In the genomic region with DNA sequence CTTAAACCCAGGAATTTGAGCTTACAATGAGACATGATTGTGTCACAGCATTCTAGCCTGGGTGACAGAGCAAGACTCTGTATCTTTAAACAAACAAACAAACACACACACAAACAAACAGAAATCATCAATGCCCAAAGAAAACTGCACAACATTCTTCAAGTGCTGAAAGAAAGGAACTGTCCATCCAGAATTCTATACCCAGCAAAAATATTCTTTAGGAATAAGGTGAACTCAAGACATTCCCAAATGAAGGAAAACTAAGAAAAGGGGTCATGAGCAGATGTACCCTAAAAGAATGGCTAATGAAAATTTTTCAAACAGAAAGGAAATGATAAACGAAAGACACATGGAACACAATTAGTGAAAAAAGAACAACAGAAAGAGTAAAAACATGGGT, we compare ENCODE assay signal across 29 cellular contexts. TPM values are rescaled to one million over a fixed set of nuclear protein-coding genes. Genes with fewer than 3 reads are reported as not detected.
A peak's percentile ranks its signal among the peaks of the same experiment; 100 is the strongest.
DNase-seq lines count a peak whose midpoint lies in the region; FAIRE-seq and TF ChIP-seq lines count a peak whose summit lies in the region.
"Had no signal": no experiment of that assay in that cellular context is flagged by ENCODE, and none has a peak within 500 bp of the region (broad histone marks: within the 10 kb centered on the region; RNA-seq: fewer than 3 reads in every experiment).

No MANE protein-coding gene starts in this region.

- intact Hi-C loops in activated T-helper 2 cell treated with anti-CD3 and anti-CD28 coated beads, Interferon-gamma antibody, Interleukin-2, Interleukin-4, amounts not matched to agents 10 μg/mL and 5 μg/mL and 100 μg/mL, durations not matched to agents 14 hours and 24 hours and 36 hours (cut with micrococcal nuclease): no loop called here

- H3K4me2 ChIP-seq in Karpas-422 (ENCODE audit: low read depth, low read length, poor library complexity, severe bottlenecking): no peak overlapping the region
- H3K4me2 ChIP-seq: BLaER1 had no signal

- H4K20me1 ChIP-seq in Karpas-422 (ENCODE audit: insufficient read depth, low read depth, low read length): no peaks in the 10 kb centered on the region
- H4K20me1 ChIP-seq: BLaER1 had no signal

- H3K79me2 ChIP-seq in Karpas-422 (ENCODE audit: low read length): no peaks in the 10 kb centered on the region

- H3K4me3 ChIP-seq in HEK293 (ENCODE audit: low read depth, low read length): no peak overlapping the region
- no peak overlapping the region for H3K4me3 ChIP-seq in Karpas-422 (ENCODE audit: low read length)
- no peak overlapping the region for H3K4me3 ChIP-seq in bronchial epithelial cell (ENCODE audit: low read depth, low read length)
- H3K4me3 ChIP-seq: BLaER1, GM12878 had no signal

- H3K36me3 ChIP-seq in HEK293 (ENCODE audit: control insufficient read depth in 2 of 2, insufficient read depth in 1 of 2, low read length in 2 of 2): no peaks in the 10 kb centered on the region
- H3K36me3 ChIP-seq in Karpas-422 (ENCODE audit: insufficient read depth, low read length): no peaks in the 10 kb centered on the region
- no peaks in the 10 kb centered on the region for H3K36me3 ChIP-seq in bronchial epithelial cell (ENCODE audit: control insufficient read depth, insufficient read depth, low read length)
- H3K36me3 ChIP-seq: BE2C, BLaER1 had no signal

- H3K4me1 Mint-ChIP-seq in activated T-helper 2 cell treated with anti-CD3 and anti-CD28 coated beads, Interferon-gamma antibody, Interleukin-2, Interleukin-4, amounts not matched to agents 10 μg/mL and 5 μg/mL and 100 μg/mL, durations not matched to agents 14 hours and 24 hours and 36 hours (ENCODE audit: low read depth): no peaks in the 10 kb centered on the region
- H3K4me1 Mint-ChIP-seq: CD14-positive monocyte; CD4-positive, alpha-beta memory T cell; CD8-positive, alpha-beta memory T cell had no signal

- DNase-seq in Karpas-422: peak; percentile 28
- no peak for DNase-seq in bronchial epithelial cell (ENCODE audit: low read depth)
- DNase-seq in NCI-H2196 treated with DMSO at 0.1 percent for 48 hours (lab: John Stamatoyannopoulos, UW; ENCODE audit: unreplicated experiment): no peak
- no peak for DNase-seq in activated T-helper 2 cell treated with anti-CD3 and anti-CD28 coated beads, Interferon-gamma antibody, Interleukin-2, Interleukin-4, amounts not matched to agents 10 μg/mL and 5 μg/mL and 100 μg/mL, durations not matched to agents 14 hours and 24 hours and 36 hours (ENCODE audit: low spot score)
- DNase-seq: 8988T; ACHN; BE2C; C1 segment of cervical spinal cord; CD4-positive, alpha-beta memory T cell; CD4-positive, CD25-positive, alpha-beta regulatory T cell; CD8-positive, alpha-beta memory T cell; COR-L47; DMS 273 treated with DMSO at 0.1 percent for 48 hours; DMS153; DMS53; DMS79; DND-41; EL; GDM1 had no signal

- H3K4me1 ChIP-seq in HEK293 (ENCODE audit: control insufficient read depth, insufficient read depth, low read length): no peaks in the 10 kb centered on the region
- no peaks in the 10 kb centered on the region for H3K4me1 ChIP-seq in Karpas-422 (ENCODE audit: low read length)
- H3K4me1 ChIP-seq: BE2C, BLaER1 had no signal

- H3K9me3 ChIP-seq in HEK293 (ENCODE audit: control insufficient read depth, insufficient read depth, low read depth, low read length) (no peaks in the 10 kb centered on the region), Karpas-422 (ENCODE audit: low read length) (no peaks in the 10 kb centered on the region)
- H3K9me3 ChIP-seq: BE2C had no signal

- no peak overlapping the region for H3K4me3 Mint-ChIP-seq in activated T-helper 2 cell treated with anti-CD3 and anti-CD28 coated beads, Interferon-gamma antibody, Interleukin-2, Interleukin-4, amounts not matched to agents 10 μg/mL and 5 μg/mL and 100 μg/mL, durations not matched to agents 14 hours and 24 hours and 36 hours (ENCODE audit: low read depth)
- H3K4me3 Mint-ChIP-seq: CD14-positive monocyte; CD4-positive, alpha-beta memory T cell; CD8-positive, alpha-beta memory T cell had no signal

- peaks cover 19% of the 10 kb centered on the region for H3K27me3 Mint-ChIP-seq in activated T-helper 2 cell treated with anti-CD3 and anti-CD28 coated beads, Interferon-gamma antibody, Interleukin-2, Interleukin-4, amounts not matched to agents 10 μg/mL and 5 μg/mL and 100 μg/mL, durations not matched to agents 14 hours and 24 hours and 36 hours (ENCODE audit: low read depth)

- H3K27ac ChIP-seq in HEK293 (ENCODE audit: extremely low read depth, low read depth, low read length) (no peak overlapping the region), Karpas-422 (ENCODE audit: low read length) (no peak overlapping the region)
- H3K27ac ChIP-seq: BLaER1 had no signal

- no peaks in the 10 kb centered on the region for H3K36me3 Mint-ChIP-seq in activated T-helper 2 cell treated with anti-CD3 and anti-CD28 coated beads, Interferon-gamma antibody, Interleukin-2, Interleukin-4, amounts not matched to agents 10 μg/mL and 5 μg/mL and 100 μg/mL, durations not matched to agents 14 hours and 24 hours and 36 hours (ENCODE audit: low read depth)
- H3K36me3 Mint-ChIP-seq: CD14-positive monocyte; CD8-positive, alpha-beta memory T cell had no signal

- POLR2A ChIA-PET in HEK293 (lab: Yijun Ruan, JAX): interaction anchor here (0.6 kb wide), 1 partner anchor 21 kb away, joined by 4 read pairs; no protein-coding TSS in a partner anchor

- no peak overlapping the region for H3K9ac ChIP-seq in Karpas-422 (ENCODE audit: low read length)
- H3K9ac ChIP-seq: BLaER1 had no signal

- H3K27me3 ChIP-seq in Karpas-422 (ENCODE audit: low read length): no peaks in the 10 kb centered on the region
- no peaks in the 10 kb centered on the region for H3K27me3 ChIP-seq in bronchial epithelial cell (ENCODE audit: control insufficient read depth, insufficient read depth, low read length)
- H3K27me3 ChIP-seq: BLaER1 had no signal

- H3K9me2 ChIP-seq in Karpas-422 (replicated peaks; ENCODE audit: insufficient read depth, low read length): no peaks in the 10 kb centered on the region

- peak; percentile 7 for FAIRE-seq in bronchial epithelial cell (lab: Jason Lieb, UNC)
- FAIRE-seq: A204.1, GM12878, GM12892, GM18507 had no signal

- no peaks in the 10 kb centered on the region for H3K9me3 Mint-ChIP-seq in activated T-helper 2 cell treated with anti-CD3 and anti-CD28 coated beads, Interferon-gamma antibody, Interleukin-2, Interleukin-4, amounts not matched to agents 10 μg/mL and 5 μg/mL and 100 μg/mL, durations not matched to agents 14 hours and 24 hours and 36 hours

- CTCF ChIA-PET in HEK293 (lab: Yijun Ruan, JAX): no interaction called here

- TF ChIP-seq CTCF in HEK293 (tag by site-specific recombination; IDR thresholded peaks at IDR 0.05): no peak
- no peak for TF ChIP-seq CTCF in bronchial epithelial cell (IDR thresholded peaks at IDR 0.05; ENCODE audit: insufficient read depth, low read length, severe bottlenecking)

- no peak overlapping the region for H3K27ac Mint-ChIP-seq in activated T-helper 2 cell treated with anti-CD3 and anti-CD28 coated beads, Interferon-gamma antibody, Interleukin-2, Interleukin-4, amounts not matched to agents 10 μg/mL and 5 μg/mL and 100 μg/mL, durations not matched to agents 14 hours and 24 hours and 36 hours
- H3K27ac Mint-ChIP-seq: CD14-positive monocyte; CD4-positive, alpha-beta memory T cell; CD4-positive, CD25-positive, alpha-beta regulatory T cell; CD8-positive, alpha-beta memory T cell had no signal

- H2AFZ ChIP-seq in Karpas-422 (ENCODE audit: low read length): no peak overlapping the region

TF ChIP-seq in HEK293, 187 proteins besides CTCF, POLR2A, EP300 and RAD21:
- TF ChIP-seq SETDB1 (IDR thresholded peaks at IDR 0.05; ENCODE audit: insufficient read length, low read length): peak; percentile 23
- no peak for TF ChIP-seq SCRT1 (tag by site-specific recombination; IDR thresholded peaks at IDR 0.05; ENCODE audit: borderline replicate concordance)

RNA-seq across cellular contexts. Expression of gene RNF212B, which starts 22.3 kb away (rescaled TPM):
- not detected in 2 replicates for total RNA-seq in Karpas-422 (2014; rRNA removed; shearing (Covaris generic); ENCODE audit: low replicate concordance)
- total RNA-seq in bronchial epithelial cell: not detected in 2 replicates
- not detected in 2 replicates for total RNA-seq in activated T-helper 2 cell treated with anti-CD3 and anti-CD28 coated beads, Interferon-gamma antibody, Interleukin-2, Interleukin-4, amounts not matched to agents 10 μg/mL and 5 μg/mL and 100 μg/mL, durations not matched to agents 14 hours and 24 hours and 36 hours
- total RNA-seq: A673; CD4-positive, alpha-beta memory T cell; CD4-positive, CD25-positive, alpha-beta regulatory T cell; CD8-positive, alpha-beta memory T cell; Daoy; G401; GM12878 had no signal

RNA-seq across cellular contexts. Expression of gene SLC7A8, which starts 32.0 kb away (rescaled TPM):
- 0.79 TPM in 1 of 2 replicates, not detected in the other for total RNA-seq in Karpas-422 (2014; rRNA removed; shearing (Covaris generic); ENCODE audit: low replicate concordance)
- 1.1 and 9.0 TPM in 2 replicates for total RNA-seq in bronchial epithelial cell
- 5.3 and 5.4 TPM in 2 replicates for total RNA-seq in activated T-helper 2 cell treated with anti-CD3 and anti-CD28 coated beads, Interferon-gamma antibody, Interleukin-2, Interleukin-4, amounts not matched to agents 10 μg/mL and 5 μg/mL and 100 μg/mL, durations not matched to agents 14 hours and 24 hours and 36 hours
- total RNA-seq: CD4-positive, CD25-positive, alpha-beta regulatory T cell had no signal
